In the genomic region with DNA sequence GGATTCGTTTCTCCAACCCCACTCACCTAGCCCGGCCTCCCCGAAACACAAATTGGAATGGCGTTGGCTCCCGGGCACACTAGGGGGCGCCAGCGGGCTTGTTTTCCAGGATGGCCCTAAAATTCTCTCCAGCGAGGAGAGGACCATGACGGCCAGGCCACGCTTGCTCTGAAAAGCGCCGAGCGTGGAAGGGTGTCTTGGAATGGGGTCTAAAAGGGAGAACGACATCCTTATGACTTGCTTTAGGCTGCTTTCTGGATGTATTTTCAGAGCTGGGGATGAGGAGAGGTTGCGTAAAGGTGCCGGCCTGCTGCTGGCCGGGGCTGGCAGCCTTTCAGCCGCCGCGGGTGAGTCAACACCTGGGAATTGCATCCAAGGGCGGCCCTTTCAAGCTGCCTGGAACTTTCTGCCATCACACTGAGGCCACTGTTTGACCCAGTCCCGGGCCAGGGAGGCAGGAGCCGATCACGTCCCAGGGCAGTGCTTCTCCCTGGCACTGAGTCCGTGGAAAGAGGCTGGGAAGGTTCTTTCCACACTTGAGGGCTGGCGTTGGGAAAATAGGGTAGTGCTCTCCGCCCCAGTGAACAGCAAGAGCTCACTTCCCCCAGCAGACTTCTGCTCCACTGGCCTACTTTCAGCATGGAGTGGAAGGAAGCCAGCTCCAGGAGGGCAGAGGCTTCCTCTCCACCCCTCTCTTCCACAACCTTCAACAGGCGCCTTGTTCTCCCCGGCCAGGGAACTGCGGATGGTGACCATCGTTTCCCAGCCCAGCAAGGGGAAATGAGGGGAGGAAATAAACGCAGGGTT, we compare ENCODE assay signal across 8 cellular contexts.
DNase-seq lines count a peak whose midpoint lies in the region; ATAC-seq and TF ChIP-seq lines count a peak whose summit lies in the region.

No MANE protein-coding gene starts in this region.

- H3K36me3 ChIP-seq in MM.1S (replicated peaks; ENCODE audit: insufficient read depth, low read length) (no peaks in the 10 kb centered on the region), gastroesophageal sphincter (no peaks in the 10 kb centered on the region)

- ATAC-seq in GM21786 (IDR thresholded peaks at IDR 0.05; ENCODE audit: unreplicated experiment) (peak; percentile 83), gastroesophageal sphincter (peak; percentile 97)

- H2AFZ ChIP-seq in MM.1S (ENCODE audit: low read length) = peak overlapping the region; percentile 70; the same call in 1 of the 2 replicates

- H3K4me1 ChIP-seq in MM.1S (ENCODE audit: low read length) (no peaks in the 10 kb centered on the region), gastroesophageal sphincter (peaks cover 0 to 22% (median 4%) of the 10 kb centered on the region in 3 donors)

- no peaks in the 10 kb centered on the region for H3K79me2 ChIP-seq in MM.1S (ENCODE audit: low read length)

- H3K4me3 ChIP-seq in MM.1S (ENCODE audit: low read length) = peak overlapping the region; percentile 49; the same call in 1 of the 2 replicates
- peak overlapping the region; percentile 16 to 50 for H3K4me3 ChIP-seq in gastroesophageal sphincter

- H4K20me1 ChIP-seq in MM.1S (ENCODE audit: insufficient read depth, low read length) = no peaks in the 10 kb centered on the region

- TF ChIP-seq CTCF in MM.1S (IDR thresholded peaks at IDR 0.05; ENCODE audit: low read length) = peak; percentile 68
- TF ChIP-seq CTCF in gastroesophageal sphincter (IDR thresholded peaks at IDR 0.05) = peak; percentile 85 to 97 (median 93)

- H3K9me2 ChIP-seq in MM.1S (replicated peaks; ENCODE audit: insufficient read depth, low read length) = no peaks in the 10 kb centered on the region

- 2 to 5% methylated on average over 4 to 11 of the region's 32 CpGs for WGBS in gastroesophageal sphincter (ENCODE audit: low coverage in 1 of 2), 2 donors

- peaks cover 13% of the 10 kb centered on the region for H3K9me3 Mint-ChIP-seq in activated naive CD4-positive, alpha-beta T cell treated with anti-CD3 and anti-CD28 coated beads, Interleukin-2, amount 10 ng/mL, durations not matched to agents 7 days and 5 days

- peak; percentile 86 for DNase-seq in D341Med (ENCODE audit: low spot score)
- peak; percentile 48 for DNase-seq in MM.1S
- DNase-seq in SK-N-DZ (ENCODE audit: low spot score) = peak; percentile 86
- peak; percentile 86 for DNase-seq in activated naive CD4-positive, alpha-beta T cell treated with anti-CD3 and anti-CD28 coated beads, Interleukin-2, amount 10 ng/mL, durations not matched to agents 7 days and 5 days
- DNase-seq in occipital lobe (lab: John Stamatoyannopoulos, UW) = peak; percentile 77
- DNase-seq in superior temporal gyrus (ENCODE audit: extremely low spot score) = peak; percentile 93

- H3K4me1 Mint-ChIP-seq in activated naive CD4-positive, alpha-beta T cell treated with anti-CD3 and anti-CD28 coated beads, Interleukin-2, amount 10 ng/mL, durations not matched to agents 7 days and 5 days = peaks cover 11% of the 10 kb centered on the region

- CTCF ChIA-PET in activated naive CD4-positive, alpha-beta T cell treated with anti-CD3 and anti-CD28 coated beads, Interleukin-2, amount 10 ng/mL, durations not matched to agents 7 days and 5 days (lab: Charles Lee) = interaction anchor here (0.8 to 2.4 kb wide), 14 partner anchors 12 to 892 kb away, joined by 3 to 10 read pairs (median 4); no protein-coding TSS in a partner anchor

- H3K27ac ChIP-seq in MM.1S (ENCODE audit: low read length) (no peak overlapping the region), gastroesophageal sphincter (peak overlapping the region; percentile 48 to 94 (median 89))

- no peak overlapping the region for H3K27ac Mint-ChIP-seq in activated naive CD4-positive, alpha-beta T cell treated with anti-CD3 and anti-CD28 coated beads, Interleukin-2, amount 10 ng/mL, durations not matched to agents 7 days and 5 days

- no peaks in the 10 kb centered on the region for H3K9me3 ChIP-seq in MM.1S (replicated peaks; ENCODE audit: insufficient read depth, low read length)
- H3K9me3 ChIP-seq in gastroesophageal sphincter = no peaks in the 10 kb centered on the region

- H3K9ac ChIP-seq in MM.1S (ENCODE audit: low read length) = no peak overlapping the region

- TF ChIP-seq POLR2A in gastroesophageal sphincter (IDR thresholded peaks at IDR 0.05) = peak in 1 of 2 donors; percentile 20

- peaks cover 5% of the 10 kb centered on the region for H3K36me3 Mint-ChIP-seq in activated naive CD4-positive, alpha-beta T cell treated with anti-CD3 and anti-CD28 coated beads, Interleukin-2, amount 10 ng/mL, durations not matched to agents 7 days and 5 days

- H3K4me2 ChIP-seq in MM.1S (ENCODE audit: low read depth, low read length) = peak overlapping the region; percentile 86; the same call in 1 of the 2 replicates

- peaks cover 26% of the 10 kb centered on the region for H3K27me3 Mint-ChIP-seq in activated naive CD4-positive, alpha-beta T cell treated with anti-CD3 and anti-CD28 coated beads, Interleukin-2, amount 10 ng/mL, durations not matched to agents 7 days and 5 days

- H3K27me3 ChIP-seq in MM.1S (replicated peaks; ENCODE audit: insufficient read depth, low read length) (no peaks in the 10 kb centered on the region), gastroesophageal sphincter (no peaks in the 10 kb centered on the region)

- TF ChIP-seq EP300 in gastroesophageal sphincter (IDR thresholded peaks at IDR 0.05) = no peak

- H3F3A ChIP-seq in MM.1S (ENCODE audit: insufficient read depth, low read length) = no peaks in the 10 kb centered on the region

- H3K4me3 Mint-ChIP-seq in activated naive CD4-positive, alpha-beta T cell treated with anti-CD3 and anti-CD28 coated beads, Interleukin-2, amount 10 ng/mL, durations not matched to agents 7 days and 5 days = peak overlapping the region; percentile 19
